16 cellular contexts compared by ENCODE assay signal in genomic region chr2:222311978-222312738, GRCh38. TPM values are rescaled to one million over a fixed set of nuclear protein-coding genes. Genes with fewer than 3 reads are reported as not detected.
A peak's percentile ranks its signal among the peaks of the same experiment; 100 is the strongest.
DNase-seq lines count a peak whose midpoint lies in the region; ATAC-seq and TF ChIP-seq lines count a peak whose summit lies in the region.
"Had no signal": no experiment of that assay in that cellular context is flagged by ENCODE, and none has a peak within 500 bp of the region (broad histone marks: within the 10 kb centered on the region; RNA-seq: fewer than 3 reads in every experiment).

No MANE protein-coding gene starts in this region.

- ATAC-seq in upper lobe of left lung (ENCODE audit: low FRiP score in 2 of 2) = peak; percentile 13 to 16

- no peaks in the 10 kb centered on the region for H3K36me3 ChIP-seq in upper lobe of left lung
- H3K36me3 ChIP-seq: MG63, SJCRH30, thoracic aorta had no signal

- H3K27me3 ChIP-seq in upper lobe of left lung = peaks cover 0 to 74% (median 33%) of the 10 kb centered on the region in 4 donors
- H3K27me3 ChIP-seq: SJCRH30 had no signal

- peaks cover 15% of the 10 kb centered on the region for H3K4me1 Mint-ChIP-seq in activated CD4-positive, alpha-beta memory T cell treated with anti-CD3 and anti-CD28 coated beads for 36 hours (ENCODE audit: low read depth)

- H3K4me3 Mint-ChIP-seq in activated CD4-positive, alpha-beta memory T cell treated with anti-CD3 and anti-CD28 coated beads for 36 hours = peak overlapping the region; percentile 10

- no peak for TF ChIP-seq POLR2A in upper lobe of left lung (IDR thresholded peaks at IDR 0.05)

- TF ChIP-seq CTCF in upper lobe of left lung (IDR thresholded peaks at IDR 0.05) = no peak

- DNase-seq in activated effector memory CD4-positive, alpha-beta T cell treated with anti-CD3 and anti-CD28 coated beads, Interleukin-2, amount 50 U/mL, for 16 hours = peak; percentile 61
- DNase-seq in activated effector memory CD4-positive, alpha-beta T cell treated with Interleukin-2 at 50 U/mL for 16 hours = no peak
- no peak for DNase-seq in activated CD4-positive, alpha-beta memory T cell treated with anti-CD3 and anti-CD28 coated beads for 36 hours
- peak in 1 of 2 donors; percentile 82 for DNase-seq in upper lobe of left lung
- no peak for DNase-seq in NCI-H1417 (lab: John Stamatoyannopoulos, UW)
- DNase-seq in NK-92 treated with Interleukin-12 subunit alpha and Interleukin-12 subunit beta, amount 100 ng/mL, for 24 hours (lab: John Stamatoyannopoulos, UW) = no peak
- DNase-seq in activated CD4-positive, alpha-beta T cell treated with anti-CD3 and anti-CD28 coated beads, Interleukin-2, amount 50 U/mL, for 48 hours = no peak
- DNase-seq: activated T-cell treated with anti-CD3 and anti-CD28 coated beads, Interleukin-2, amount 50 U/mL, for 48 hours; MG63; NCI-H2171 treated with DMSO at 0.1 percent for 48 hours had no signal

- 10 to 12% methylated on average over 30 to 38 of the region's 48 CpGs for WGBS in upper lobe of left lung, 2 donors

- H3K27ac ChIP-seq in upper lobe of left lung = no peak overlapping the region
- H3K27ac ChIP-seq: SJCRH30, thoracic aorta, VCaP had no signal

- peaks cover 2% of the 10 kb centered on the region for H3K9me3 ChIP-seq in iPS-18c (ENCODE audit: control insufficient read depth, insufficient read depth, low read length)
- H3K9me3 ChIP-seq in upper lobe of left lung = no peaks in the 10 kb centered on the region
- H3K9me3 ChIP-seq: MG63, SJCRH30, thoracic aorta had no signal

- no peak overlapping the region for H3K27ac Mint-ChIP-seq in activated CD4-positive, alpha-beta memory T cell treated with anti-CD3 and anti-CD28 coated beads for 36 hours

- intact Hi-C loops in activated CD4-positive, alpha-beta memory T cell treated with anti-CD3 and anti-CD28 coated beads for 36 hours (cut with micrococcal nuclease) = loop anchor here (1.0 to 5.0 kb wide), 2 partner anchors 19 to 255 kb away; no protein-coding TSS in a partner anchor

- TF ChIP-seq EP300 in upper lobe of left lung (IDR thresholded peaks at IDR 0.05) = no peak

- no peaks in the 10 kb centered on the region for H3K9me3 Mint-ChIP-seq in activated CD4-positive, alpha-beta memory T cell treated with anti-CD3 and anti-CD28 coated beads for 36 hours

- H3K4me1 ChIP-seq in upper lobe of left lung = peaks cover 0 to 5% (median 3%) of the 10 kb centered on the region in 4 donors

- POLR2A ChIA-PET in activated CD4-positive, alpha-beta memory T cell treated with anti-CD3 and anti-CD28 coated beads for 36 hours (lab: Charles Lee) = no interaction called here

- CTCF ChIA-PET in activated CD4-positive, alpha-beta memory T cell treated with anti-CD3 and anti-CD28 coated beads for 36 hours (lab: Charles Lee) = no interaction called here

- H3K27me3 Mint-ChIP-seq in activated CD4-positive, alpha-beta memory T cell treated with anti-CD3 and anti-CD28 coated beads for 36 hours = peaks cover 81% of the 10 kb centered on the region

- H3K4me3 ChIP-seq in iPS-18c (ENCODE audit: insufficient read depth, low read depth, low read length) (peak overlapping the region; percentile 21; the same call in 1 of the 2 replicates), upper lobe of left lung (no peak overlapping the region)
- H3K4me3 ChIP-seq: MG63, SJCRH30, thoracic aorta had no signal

- peaks cover 1% of the 10 kb centered on the region for H3K36me3 Mint-ChIP-seq in activated CD4-positive, alpha-beta memory T cell treated with anti-CD3 and anti-CD28 coated beads for 36 hours

RNA-seq across cellular contexts. Expression of gene PAX3, which starts 13.4 kb away (rescaled TPM):
- not detected for total RNA-seq in activated CD4-positive, alpha-beta memory T cell treated with anti-CD3 and anti-CD28 coated beads for 36 hours
- 1 to 10 TPM in 1 of 6 donors, not detected in 5; 1.0 TPM for total RNA-seq in upper lobe of left lung
- total RNA-seq: frontal cortex, kidney epithelial cell, thoracic aorta had no signal
